Comparison of ENCODE assay signal across 18 cellular contexts in the genomic region with DNA sequence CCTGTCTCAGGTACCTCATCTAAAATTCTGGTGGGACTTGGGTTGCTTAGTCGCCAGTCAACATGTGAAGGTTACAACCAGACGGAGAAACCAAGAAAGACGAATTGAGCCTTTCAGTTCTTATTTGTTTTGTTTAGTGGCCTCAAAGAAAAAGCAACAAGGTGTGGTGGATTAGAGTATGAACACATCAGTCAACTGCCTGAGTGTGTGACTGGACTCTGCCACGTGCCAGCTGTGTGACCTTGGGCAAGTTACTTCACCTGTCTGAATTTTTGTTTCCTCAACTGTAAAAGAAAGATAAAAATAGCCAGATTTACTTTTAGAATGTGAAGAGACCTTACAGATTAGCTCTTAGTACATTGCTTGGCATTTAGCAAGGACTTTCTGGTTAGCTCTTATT.
"Had no signal": no experiment of that assay in that cellular context is flagged by ENCODE, and none has a peak within 500 bp of the region (broad histone marks: within the 10 kb centered on the region; RNA-seq: fewer than 3 reads in every experiment).

No MANE protein-coding gene starts in this region.

- H3K9me3 ChIP-seq: heart left ventricle, right atrium auricular region, sigmoid colon, thoracic aorta, transverse colon had no signal

- H3K27ac ChIP-seq: heart left ventricle, right atrium auricular region, sigmoid colon, skin epidermis, thoracic aorta, transverse colon had no signal

- DNase-seq: effector memory CD8-positive, alpha-beta T cell; erythroblast; foreskin melanocyte; heart left ventricle; hippocampal formation; kidney glomerular epithelial cell; mesendoderm; naive B cell; posterior cingulate gyrus; sigmoid colon; stimulated activated CD4-positive, alpha-beta T cell treated with anti-CD3 and anti-CD28 coated beads, Interleukin-2, amount 100 ng/mL, for 24 hours; stimulated activated CD4-positive, alpha-beta T cell treated with anti-CD3 and anti-CD28 coated beads, Interleukin-4, amount 100 ng/mL, for 4 hours; stimulated activated naive B cell treated with anti-CD40 and anti-IgM and Interleukin-4, amounts not matched to agents 10 μg/mL and 1 μg/mL and 100 μg/mL, for 72 hours; stimulated activated naive CD8-positive, alpha-beta T cell treated with anti-CD3 and anti-CD28 coated beads, Interleukin-15, amount 100 ng/mL, for 72 hours; transverse colon had no signal

- H3K36me3 ChIP-seq: heart left ventricle, right atrium auricular region, sigmoid colon, thoracic aorta, transverse colon had no signal

- ATAC-seq: effector memory CD8-positive, alpha-beta T cell; heart left ventricle; stimulated activated naive B cell treated with anti-CD40 and anti-IgM and Interleukin-4, amounts not matched to agents 10 μg/mL and 1 μg/mL and 100 μg/mL, for 72 hours; stimulated activated naive CD8-positive, alpha-beta T cell treated with anti-CD3 and anti-CD28 coated beads, Interleukin-15, amount 100 ng/mL, for 72 hours had no signal

- H3K27me3 ChIP-seq: heart left ventricle, right atrium auricular region, sigmoid colon, transverse colon had no signal

- H3K4me3 ChIP-seq: heart left ventricle, right atrium auricular region, sigmoid colon, skin epidermis, thoracic aorta, transverse colon had no signal
